In genomic region chr2:211205358-211205757, GRCh38 we compare ENCODE assay signal across 34 cellular contexts.
"Had no signal": no experiment of that assay in that cellular context is flagged by ENCODE, and none has a peak within 500 bp of the region (broad histone marks: within the 10 kb centered on the region; RNA-seq: fewer than 3 reads in every experiment).

No MANE protein-coding gene starts in this region.

- H3K27ac ChIP-seq: adrenal gland, ascending aorta, body of pancreas, brain microvascular endothelial cell, breast epithelium had no signal

- ATAC-seq: activated naive CD4-positive, alpha-beta T cell treated with anti-CD3 and anti-CD28 coated beads, Interleukin-2, amount 50 U/mL, for 72 hours; activated naive CD8-positive, alpha-beta T cell treated with anti-CD3 and anti-CD28 coated beads, Interleukin-2, amount 50 U/mL, for 24 hours; activated T-cell treated with anti-CD3 and anti-CD28 coated beads, Interleukin-2, amount 50 U/mL, for 4 hours; activated T-cell treated with anti-CD3 and anti-CD28 coated beads, Interleukin-2, amount 50 U/mL, for 72 hours; activated T-helper 17 cell treated with anti-CD3 and anti-CD28 coated beads, Interleukin-2, amount 50 U/mL, for 72 hours; body of pancreas had no signal

- DNase-seq: activated effector memory CD4-positive, alpha-beta T cell treated with anti-CD3 and anti-CD28 coated beads, Interleukin-2, amount 50 U/mL, for 16 hours; activated effector memory CD4-positive, alpha-beta T cell treated with Interleukin-2 at 50 U/mL for 16 hours; activated gamma-delta T cell; activated gamma-delta T cell treated with Interleukin-2 at 50 U/mL for 16 hours; activated naive CD4-positive, alpha-beta T cell; activated naive CD4-positive, alpha-beta T cell treated with anti-CD3 and anti-CD28 coated beads for 36 hours; activated naive CD4-positive, alpha-beta T cell treated with anti-CD3 and anti-CD28 coated beads, Interleukin-2, amount 10 ng/mL, durations not matched to agents 7 days and 5 days; activated naive CD4-positive, alpha-beta T cell treated with anti-CD3 and anti-CD28 coated beads, Interleukin-2, amount 50 U/mL, for 16 hours; activated naive CD4-positive, alpha-beta T cell treated with Interleukin-2 at 50 U/mL for 16 hours; activated naive CD8-positive, alpha-beta T cell treated with anti-CD3 and anti-CD28 coated beads for 36 hours; activated naive CD8-positive, alpha-beta T cell treated with anti-CD3 and anti-CD28 coated beads, Interleukin-2, amount 10 ng/mL, durations not matched to agents 7 days and 5 days; activated naive CD8-positive, alpha-beta T cell treated with anti-CD3 and anti-CD28 coated beads, Interleukin-2, amount 50 U/mL, for 24 hours; activated T-cell treated with anti-CD3 and anti-CD28 coated beads, Interleukin-2, amount 50 U/mL, for 1 hour; activated T-cell treated with anti-CD3 and anti-CD28 coated beads, Interleukin-2, amount 50 U/mL, for 24 hours; activated T-cell treated with anti-CD3 and anti-CD28 coated beads, Interleukin-2, amount 50 U/mL, for 4 hours; activated T-cell treated with anti-CD3 and anti-CD28 coated beads, Interleukin-2, amount 50 U/mL, for 48 hours; activated T-cell treated with anti-CD3 and anti-CD28 coated beads, Interleukin-2, amount 50 U/mL, for 72 hours; adrenal gland; amniotic stem cell; amygdala; anterior cingulate cortex; aorta; body of pancreas; brain microvascular endothelial cell; caudate nucleus; central memory CD4-positive, alpha-beta T cell; cerebellar nuclear complex had no signal

- H3K9me3 ChIP-seq: adrenal gland, ascending aorta, body of pancreas, breast epithelium had no signal

- H3K36me3 ChIP-seq: adrenal gland, ascending aorta, brain microvascular endothelial cell, breast epithelium, cardiac muscle cell had no signal

- H3K27me3 ChIP-seq: adrenal gland, ascending aorta, body of pancreas, brain microvascular endothelial cell, breast epithelium, cardiac muscle cell had no signal

- FAIRE-seq: astrocyte, bronchial epithelial cell had no signal

- H3K4me3 ChIP-seq: adrenal gland, ascending aorta, body of pancreas, breast epithelium, cardiac muscle cell had no signal

- H3K4me1 ChIP-seq: adrenal gland, ascending aorta, body of pancreas, breast epithelium had no signal
